ENCODE assay signal across 8 cellular contexts in genomic region chr19:48674921-48675824, GRCh38. TPM values are rescaled to one million over a fixed set of nuclear protein-coding genes. Genes with fewer than 3 reads are reported as not detected.
DNase-seq lines count a peak whose midpoint lies in the region; ATAC-seq and TF ChIP-seq lines count a peak whose summit lies in the region.

No MANE protein-coding gene starts in this region.

- H3K36me3 ChIP-seq in GM23248 (ENCODE audit: low read depth) = no peaks in the 10 kb centered on the region

- H3K27ac Mint-ChIP-seq in activated CD4-positive, alpha-beta T cell treated with anti-CD3 and anti-CD28 coated beads for 36 hours = no peak overlapping the region

- no peak overlapping the region for H3K9ac ChIP-seq in GM23248

- no peaks in the 10 kb centered on the region for H4K20me1 ChIP-seq in GM23248 (ENCODE audit: insufficient read depth)

- no peaks in the 10 kb centered on the region for H3K9me2 ChIP-seq in GM23248 (ENCODE audit: insufficient read depth)

- 31 to 33% methylated on average over 28 of the region's 28 CpGs for WGBS in GM23248 (ENCODE audit: low coverage in 1 of 2, low lambda C conversion rate in 2 of 2, missing lambda C conversion rate in 2 of 2), 2 experiments

- H3F3A ChIP-seq in GM23248 (ENCODE audit: insufficient read depth) = no peaks in the 10 kb centered on the region

- peak overlapping the region; percentile 16 for H3K4me2 ChIP-seq in GM23248 (ENCODE audit: unreplicated experiment)

- H3K27me3 Mint-ChIP-seq in activated CD4-positive, alpha-beta T cell treated with anti-CD3 and anti-CD28 coated beads for 36 hours = no peaks in the 10 kb centered on the region

- no peaks in the 10 kb centered on the region for H3K36me3 Mint-ChIP-seq in activated CD4-positive, alpha-beta T cell treated with anti-CD3 and anti-CD28 coated beads for 36 hours (ENCODE audit: low read depth)

- H3K4me3 ChIP-seq in AG04449 (ENCODE audit: low read depth, low read length) = no peak overlapping the region
- H3K4me3 ChIP-seq in GM23248 = no peak overlapping the region

- no peak overlapping the region for H3K27ac ChIP-seq in GM23248
- H3K27ac ChIP-seq in layer of hippocampus (ENCODE audit: low read depth, low read length) = peak overlapping the region; percentile 47

- H3K9me3 Mint-ChIP-seq in activated CD4-positive, alpha-beta T cell treated with anti-CD3 and anti-CD28 coated beads for 36 hours (ENCODE audit: low read depth) = no peaks in the 10 kb centered on the region

- no peaks in the 10 kb centered on the region for H3K9me3 ChIP-seq in GM23248 (ENCODE audit: low read depth)

- H3K27me3 ChIP-seq in GM23248 (replicated peaks; ENCODE audit: insufficient read depth) (no peaks in the 10 kb centered on the region), layer of hippocampus (ENCODE audit: control insufficient read depth, insufficient read depth, low read length) (no peaks in the 10 kb centered on the region)

- H3K4me1 ChIP-seq in GM23248 (ENCODE audit: insufficient read depth) = no peaks in the 10 kb centered on the region

- H3K4me1 Mint-ChIP-seq in activated CD4-positive, alpha-beta T cell treated with anti-CD3 and anti-CD28 coated beads for 36 hours = peaks cover 7% of the 10 kb centered on the region

- CTCF ChIA-PET in AG04449 (lab: Yijun Ruan, JAX) = interaction anchor here (0.6 to 8.5 kb wide), 38 partner anchors 9 to 302 kb away, joined by 3 to 58 read pairs (median 6); partner anchors contain the start of genes CA11, FUT2, HSD17B14 and IZUMO1
- CTCF ChIA-PET in activated CD4-positive, alpha-beta T cell treated with anti-CD3 and anti-CD28 coated beads for 36 hours (lab: Charles Lee) = interaction anchor here (0.6 to 2.6 kb wide), 20 partner anchors 9 to 490 kb away, joined by 3 to 14 read pairs (median 4); partner anchors contain the start of genes CA11, FUT2, SYNGR4 and TMEM143

- in situ Hi-C loops in GM23248 (cut with MboI) = no loop called here

- POLR2A ChIA-PET in AG04449 (lab: Yijun Ruan, JAX) = no interaction called here
- POLR2A ChIA-PET in activated CD4-positive, alpha-beta T cell treated with anti-CD3 and anti-CD28 coated beads for 36 hours (lab: Charles Lee) = interaction anchor here (0.6 kb wide), 1 partner anchor 35 kb away, joined by 8 read pairs; no protein-coding TSS in a partner anchor

- no peaks in the 10 kb centered on the region for H3K79me2 ChIP-seq in GM23248 (ENCODE audit: insufficient read depth)

- TF ChIP-seq CTCF in AG04449 (IDR thresholded peaks at IDR 0.05; ENCODE audit: insufficient read depth, low read length, missing control alignments) = peak; percentile 89

- no peak overlapping the region for H3K4me3 Mint-ChIP-seq in activated CD4-positive, alpha-beta T cell treated with anti-CD3 and anti-CD28 coated beads for 36 hours

- H2AFZ ChIP-seq in GM23248 = peak overlapping the region; percentile 48

- DNase-seq in AG04449 (ENCODE audit: low read depth, low spot score) (no peak), GM23248 (peak; percentile 90), NCI-H510A (lab: John Stamatoyannopoulos, UW) (peak; percentile 73), cerebellum (ENCODE audit: low spot score) (peak; percentile 94)
- DNase-seq in activated CD4-positive, alpha-beta T cell treated with anti-CD3 and anti-CD28 coated beads for 36 hours = peak; percentile 86
- DNase-seq in stimulated activated CD4-positive, alpha-beta T cell treated with anti-CD3 and anti-CD28 coated beads, Interleukin-2, amount 100 ng/mL, for 24 hours = peak; percentile 76

- ATAC-seq in activated CD4-positive, alpha-beta T cell treated with anti-CD3 and anti-CD28 coated beads for 36 hours = peak; percentile 97
- ATAC-seq in GM19351 (IDR thresholded peaks at IDR 0.05; ENCODE audit: unreplicated experiment) = no peak

- intact Hi-C loops in activated CD4-positive, alpha-beta T cell treated with anti-CD3 and anti-CD28 coated beads for 36 hours (cut with DNase I, micrococcal nuclease) = loop anchor here (1.0 to 5.0 kb wide), 4 partner anchors 28 to 160 kb away; partner anchors contain the start of gene CA11 (in 2 of the 2)

RNA-seq across cellular contexts. Expression of gene NTN5, which starts 2.4 kb away (rescaled TPM):
- total RNA-seq in GM23248 (2014; rRNA removed; shearing (Covaris generic)) = 0.32 TPM in 1 of 2 replicates, not detected in the other
- not detected in 2 replicates for polyA plus RNA-seq in GM23248 (2016; fragmentation: Nextera tagmentation; extraction: Ambion mirVana)
- total RNA-seq in activated CD4-positive, alpha-beta T cell treated with anti-CD3 and anti-CD28 coated beads for 36 hours = under 1 TPM; 0.50 to 0.60 TPM
- not detected for total RNA-seq in cerebellum

RNA-seq across cellular contexts. Expression of gene FUT2, which starts 20.6 kb away (rescaled TPM):
- not detected in 2 replicates for total RNA-seq in GM23248 (2014; rRNA removed; shearing (Covaris generic))
- polyA plus RNA-seq in GM23248 (2016; fragmentation: Nextera tagmentation; extraction: Ambion mirVana) = 0.24 and 0.25 TPM in 2 replicates
- total RNA-seq in activated CD4-positive, alpha-beta T cell treated with anti-CD3 and anti-CD28 coated beads for 36 hours = not detected
- 0.18 TPM for total RNA-seq in cerebellum

RNA-seq across cellular contexts. Expression of gene CA11, which starts 29.2 kb away (rescaled TPM):
- total RNA-seq in GM23248 (2014; rRNA removed; shearing (Covaris generic)) = 1.1 and 1.6 TPM in 2 replicates
- polyA plus RNA-seq in GM23248 (2016; fragmentation: Nextera tagmentation; extraction: Ambion mirVana) = 2.7 and 3.5 TPM in 2 replicates
- 10 to 100 TPM; 11.5 to 18.0 TPM for total RNA-seq in activated CD4-positive, alpha-beta T cell treated with anti-CD3 and anti-CD28 coated beads for 36 hours
- 13.6 TPM for total RNA-seq in cerebellum

RNA-seq across cellular contexts. Expression of gene DBP, which starts 38.0 kb away (rescaled TPM):
- 5.9 and 6.7 TPM in 2 replicates for total RNA-seq in GM23248 (2014; rRNA removed; shearing (Covaris generic))
- 3.3 and 3.7 TPM in 2 replicates for polyA plus RNA-seq in GM23248 (2016; fragmentation: Nextera tagmentation; extraction: Ambion mirVana)
- total RNA-seq in activated CD4-positive, alpha-beta T cell treated with anti-CD3 and anti-CD28 coated beads for 36 hours = 10 to 100 TPM in 1 of 2 experiments, 1 to 10 TPM in 1; 8.3 to 12.4 TPM
- total RNA-seq in cerebellum = 3.2 TPM

RNA-seq across cellular contexts. Expression of gene MAMSTR, which starts 44.4 kb away (rescaled TPM):
- 0.22 TPM in 1 of 2 replicates, not detected in the other for total RNA-seq in GM23248 (2014; rRNA removed; shearing (Covaris generic))
- 2.7 and 3.1 TPM in 2 replicates for polyA plus RNA-seq in GM23248 (2016; fragmentation: Nextera tagmentation; extraction: Ambion mirVana)
- under 1 TPM; 0.69 to 0.70 TPM for total RNA-seq in activated CD4-positive, alpha-beta T cell treated with anti-CD3 and anti-CD28 coated beads for 36 hours
- 1.1 TPM for total RNA-seq in cerebellum
